14 cellular contexts compared by ENCODE assay signal in genomic region chr17:30449480-30449879, GRCh38. TPM values are rescaled to one million over a fixed set of nuclear protein-coding genes. Genes with fewer than 3 reads are reported as not detected.
A peak's percentile ranks its signal among the peaks of the same experiment; 100 is the strongest.
DNase-seq lines count a peak whose midpoint lies in the region; ATAC-seq and TF ChIP-seq lines count a peak whose summit lies in the region.
"Had no signal": no experiment of that assay in that cellular context is flagged by ENCODE, and none has a peak within 500 bp of the region (broad histone marks: within the 10 kb centered on the region; RNA-seq: fewer than 3 reads in every experiment).

No MANE protein-coding gene starts in this region.

- no peak for TF ChIP-seq RAD21 in IMR-90 (IDR thresholded peaks at IDR 0.05; ENCODE audit: low read length)

- H2BK5ac ChIP-seq in IMR-90 (ENCODE audit: low read depth, low read length, poor library complexity, severe bottlenecking) = no peak overlapping the region

- H3K36me3 ChIP-seq in IMR-90 (ENCODE audit: control insufficient read depth, insufficient read depth, low read length) = peaks cover 9% of the 10 kb centered on the region
- peaks cover 0 to 10% (median 2%) of the 10 kb centered on the region in 4 donors for H3K36me3 ChIP-seq in right lobe of liver
- peaks cover 0 to 3% of the 10 kb centered on the region in 2 donors for H3K36me3 ChIP-seq in thyroid gland

- no peak overlapping the region for H4K8ac ChIP-seq in IMR-90 (ENCODE audit: low read depth in 2 of 2, low read length in 2 of 2)

- BruUV-seq in IMR-90 (replicated peaks; lab: Mats Ljungman, UMichigan) = no TSS peak

- intact Hi-C loops in IMR-90 (cut with micrococcal nuclease) (no loop called here), right lobe of liver (cut with DNase I) (no loop called here), thyroid gland (cut with DNase I) (no loop called here)

- CTCF ChIA-PET in IMR-90 (lab: Yijun Ruan, JAX) = interaction anchor here (0.6 kb wide), 1 partner anchor 10 kb away, joined by 3 read pairs; no protein-coding TSS in a partner anchor

- no peak overlapping the region for H3K9ac ChIP-seq in IMR-90 (ENCODE audit: low read depth, low read length)

- H2AK9ac ChIP-seq in IMR-90 (replicated peaks; ENCODE audit: low read depth, low read length, poor library complexity) = no peak overlapping the region

- no peaks in the 10 kb centered on the region; the same call in 1 of the 2 replicates for H3K9me1 ChIP-seq in IMR-90 (ENCODE audit: insufficient read depth, low read length)

- peaks cover 10 to 22% of the 10 kb centered on the region in 2 experiments; a peak in 3 of 4 replicates for H3K79me1 ChIP-seq in IMR-90 (ENCODE audit: low read depth in 1 of 2, low read length in 2 of 2)

- no peaks in the 10 kb centered on the region for H4K20me1 ChIP-seq in IMR-90 (ENCODE audit: insufficient read depth, low read length)

- H2BK15ac ChIP-seq in IMR-90 (ENCODE audit: low read depth, low read length) = no peak overlapping the region

- H2AK5ac ChIP-seq in IMR-90 (ENCODE audit: low read depth, low read length) = no peak overlapping the region

- H2BK120ac ChIP-seq in IMR-90 (ENCODE audit: low read depth, low read length) = no peak overlapping the region

- H4K5ac ChIP-seq in IMR-90 (ENCODE audit: low read depth, low read length) = no peak overlapping the region

- H3K9me3 ChIP-seq in IMR-90 (ENCODE audit: control insufficient read depth, insufficient read depth, low read length) (no peaks in the 10 kb centered on the region), right lobe of liver (no peaks in the 10 kb centered on the region), thyroid gland (no peaks in the 10 kb centered on the region)

- H3K27me3 ChIP-seq in IMR-90 (ENCODE audit: control insufficient read depth, insufficient read depth, low read length) (no peaks in the 10 kb centered on the region), right lobe of liver (no peaks in the 10 kb centered on the region), thyroid gland (no peaks in the 10 kb centered on the region), foreskin keratinocyte (no peaks in the 10 kb centered on the region)
- H3K27me3 ChIP-seq: heart left ventricle had no signal

- H3K4me1 ChIP-seq in IMR-90 (ENCODE audit: control insufficient read depth, insufficient read depth, low read length) (no peaks in the 10 kb centered on the region; the same call in 1 of the 2 replicates), right lobe of liver (peaks cover 0 to 24% (median 9%) of the 10 kb centered on the region in 4 donors), thyroid gland (peaks cover 0 to 3% of the 10 kb centered on the region in 2 donors), foreskin keratinocyte (no peaks in the 10 kb centered on the region)

- DNase-seq in IMR-90 = peak; percentile 10
- peak; percentile 19 for DNase-seq in choroid plexus epithelial cell (ENCODE audit: low read depth)
- DNase-seq in right lobe of liver = peak in 1 of 3 donors; percentile 72
- peak; percentile 18 to 51 for DNase-seq in thyroid gland
- no peak for DNase-seq in NCI-H510A (lab: John Stamatoyannopoulos, UW)
- DNase-seq in foreskin keratinocyte = no peak
- DNase-seq in stimulated activated naive CD4-positive, alpha-beta T cell treated with Interleukin-2 at 50 U/mL for 16 hours (lab: John Stamatoyannopoulos, UW) = no peak
- DNase-seq: activated CD8-positive, alpha-beta memory T cell treated with anti-CD3 and anti-CD28 coated beads, Interleukin-2, amount 50 U/mL, for 48 hours; activated naive CD4-positive, alpha-beta T cell treated with Interleukin-2 at 50 U/mL for 16 hours; DMS53; naive B cell; NCI-H146; SIG-M5 had no signal

- H3K4me2 ChIP-seq in IMR-90 (ENCODE audit: low read depth, low read length) = no peak overlapping the region

- ATAC-seq in IMR-90 (ENCODE audit: low read depth) = no peak
- ATAC-seq in right lobe of liver = peak; percentile 67 to 77 (median 73)
- no peak for ATAC-seq in foreskin keratinocyte
- ATAC-seq: heart left ventricle had no signal

- H3K56ac ChIP-seq in IMR-90 (ENCODE audit: extremely low read depth, insufficient read depth, low read length) = no peak overlapping the region

- H3K27ac ChIP-seq in IMR-90 (ENCODE audit: insufficient read depth, low read length) (no peak overlapping the region), right lobe of liver (no peak overlapping the region), thyroid gland (no peak overlapping the region), foreskin keratinocyte (no peak overlapping the region)
- H3K27ac ChIP-seq: heart left ventricle had no signal

- H2BK20ac ChIP-seq in IMR-90 (ENCODE audit: low read depth, low read length) = no peak overlapping the region

- no peak overlapping the region for H3K4ac ChIP-seq in IMR-90 (ENCODE audit: low read depth, low read length)

- H3K23ac ChIP-seq in IMR-90 (ENCODE audit: low read depth, low read length) = no peak overlapping the region

- dilution Hi-C loops in IMR-90 (cut with HindIII; ENCODE audit: low sequenced_read_pairs, unreplicated experiment) = no loop called here

- TF ChIP-seq CTCF in IMR-90 (conservative IDR thresholded peaks at IDR 0.05; ENCODE audit: low read depth, low read length) (no peak), choroid plexus epithelial cell (conservative IDR thresholded peaks at IDR 0.05; ENCODE audit: low read depth, low read length) (no peak), right lobe of liver (IDR thresholded peaks at IDR 0.05) (no peak), thyroid gland (IDR thresholded peaks at IDR 0.05) (no peak), foreskin keratinocyte (conservative IDR thresholded peaks at IDR 0.05) (no peak)

- H3K18ac ChIP-seq in IMR-90 (ENCODE audit: low read depth, low read length) = no peak overlapping the region

- no peak overlapping the region for H2AFZ ChIP-seq in IMR-90 (replicated peaks; ENCODE audit: low read length, poor library complexity)

- H3K4me3 ChIP-seq in IMR-90 (ENCODE audit: insufficient read depth, low read depth, low read length) (no peak overlapping the region), choroid plexus epithelial cell (ENCODE audit: low read depth, low read length) (no peak overlapping the region), right lobe of liver (no peak overlapping the region), thyroid gland (replicated peaks in 1 of 3) (no peak overlapping the region)
- H3K4me3 ChIP-seq: heart left ventricle had no signal

- H4K91ac ChIP-seq in IMR-90 (ENCODE audit: insufficient read depth, low read depth, low read length) = no peak overlapping the region

- POLR2A ChIA-PET in IMR-90 (lab: Charles Lee; ENCODE audit: unreplicated experiment) = no interaction called here

- 58% methylated on average over 3 of the region's 4 CpGs; no CpG with 5 or more reads in 1 of the 2 experiments for WGBS in IMR-90 (ENCODE audit: extremely low coverage in 2 of 2, insufficient read length in 1 of 2), 2 experiments
- 12% methylated on average over 4 of the region's 4 CpGs for WGBS in right lobe of liver (ENCODE audit: insufficient coverage, low coverage, low lambda C conversion rate, missing lambda C conversion rate)
- WGBS in thyroid gland, 2 donors = 47 to 54% methylated on average over 4 of the region's 4 CpGs

- in situ Hi-C loops in IMR-90 (cut with MboI; ENCODE audit: low sequenced_read_pairs) = no loop called here

- TF ChIP-seq POLR2A in IMR-90 (IDR thresholded peaks at IDR 0.05; ENCODE audit: low read depth, low read length) = no peak
- TF ChIP-seq POLR2A in right lobe of liver (IDR thresholded peaks at IDR 0.05) = no peak
- TF ChIP-seq POLR2A in thyroid gland (IDR thresholded peaks at IDR 0.05) = no peak

- no peak overlapping the region for H3K14ac ChIP-seq in IMR-90 (replicated peaks; ENCODE audit: low read depth, low read length)

TF ChIP-seq in IMR-90, 13 proteins besides CTCF, POLR2A, EP300 and RAD21:
- no peak for TF ChIP-seq RCOR1 (IDR thresholded peaks at IDR 0.05; ENCODE audit: insufficient replicate concordance, low read length)
- TF ChIP-seq RFX5 (IDR thresholded peaks at IDR 0.05; ENCODE audit: low read depth, low read length) = no peak
- no peak for TF ChIP-seq ELK1 (IDR thresholded peaks at IDR 0.05; ENCODE audit: borderline replicate concordance, low read depth, low read length)
- no peak for TF ChIP-seq CEBPB (IDR thresholded peaks at IDR 0.05; ENCODE audit: low read depth, low read length)
- TF ChIP-seq MXI1 (IDR thresholded peaks at IDR 0.05; ENCODE audit: borderline replicate concordance, low read depth, low read length) = no peak

RNA-seq across cellular contexts. Expression of gene GOSR1, which starts 27.7 kb away (rescaled TPM):
- total RNA-seq in IMR-90 (2012; rRNA removed) (47.5 and 64.7 TPM in 2 replicates), right lobe of liver (10 to 100 TPM; 20.0 to 33.7 (median 27.1) TPM), thyroid gland (10 to 100 TPM; 36.3 to 70.4 (median 54.7) TPM), foreskin keratinocyte (33.6 TPM in 2 replicates)
- polyA plus RNA-seq in IMR-90 (2012; rRNA removed) (14.0 and 21.2 TPM in 2 replicates), foreskin keratinocyte (14.9 and 15.6 TPM in 2 replicates)
- 6.0 and 11.5 TPM in 2 replicates for polyA plus RNA-seq in IMR-90 (2012; cell fraction: cytosol; rRNA removed)
- 10.9 and 39.3 TPM in 2 replicates for polyA plus RNA-seq in IMR-90 (2012; cell fraction: nucleus; rRNA removed; ENCODE audit: low replicate concordance)

Comparison
In these comparisons a context has a peak if more than half of its experiments do, and no peak if none do; other contexts are left out.
1. ATAC-seq: peak in right lobe of liver (4 of 4); none in IMR-90 (single experiment) and foreskin keratinocyte (single experiment).
2. DNase-seq: peak in IMR-90 (single experiment), choroid plexus epithelial cell (single experiment) and thyroid gland (2 of 2); none in NCI-H510A (single experiment), foreskin keratinocyte (0 of 2) and stimulated activated naive CD4-positive, alpha-beta T cell treated with Interleukin-2 at 50 U/mL for 16 hours (single experiment).